Comparison of ENCODE assay signal across 1 cellular context in the genomic region with DNA sequence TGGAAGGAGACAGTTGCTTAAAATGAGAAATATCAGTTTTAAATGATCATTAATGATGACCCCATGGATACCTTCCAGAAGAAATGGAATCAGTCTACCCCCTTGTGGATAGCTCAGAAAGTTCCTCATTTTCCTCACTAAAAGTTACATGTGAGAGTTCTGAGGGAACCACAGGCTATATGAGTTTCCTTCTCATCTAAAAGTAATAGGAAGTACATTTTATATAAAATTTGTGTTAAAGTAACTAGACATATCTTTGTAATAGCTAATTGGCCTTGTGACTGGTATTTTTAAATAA.
TF ChIP-seq lines count a peak whose summit lies in the region.

No MANE protein-coding gene starts in this region.

TF ChIP-seq in GM23338, 12 proteins besides CTCF, POLR2A, EP300 and RAD21 (continued from another document):
- TF ChIP-seq, protein P1, sequence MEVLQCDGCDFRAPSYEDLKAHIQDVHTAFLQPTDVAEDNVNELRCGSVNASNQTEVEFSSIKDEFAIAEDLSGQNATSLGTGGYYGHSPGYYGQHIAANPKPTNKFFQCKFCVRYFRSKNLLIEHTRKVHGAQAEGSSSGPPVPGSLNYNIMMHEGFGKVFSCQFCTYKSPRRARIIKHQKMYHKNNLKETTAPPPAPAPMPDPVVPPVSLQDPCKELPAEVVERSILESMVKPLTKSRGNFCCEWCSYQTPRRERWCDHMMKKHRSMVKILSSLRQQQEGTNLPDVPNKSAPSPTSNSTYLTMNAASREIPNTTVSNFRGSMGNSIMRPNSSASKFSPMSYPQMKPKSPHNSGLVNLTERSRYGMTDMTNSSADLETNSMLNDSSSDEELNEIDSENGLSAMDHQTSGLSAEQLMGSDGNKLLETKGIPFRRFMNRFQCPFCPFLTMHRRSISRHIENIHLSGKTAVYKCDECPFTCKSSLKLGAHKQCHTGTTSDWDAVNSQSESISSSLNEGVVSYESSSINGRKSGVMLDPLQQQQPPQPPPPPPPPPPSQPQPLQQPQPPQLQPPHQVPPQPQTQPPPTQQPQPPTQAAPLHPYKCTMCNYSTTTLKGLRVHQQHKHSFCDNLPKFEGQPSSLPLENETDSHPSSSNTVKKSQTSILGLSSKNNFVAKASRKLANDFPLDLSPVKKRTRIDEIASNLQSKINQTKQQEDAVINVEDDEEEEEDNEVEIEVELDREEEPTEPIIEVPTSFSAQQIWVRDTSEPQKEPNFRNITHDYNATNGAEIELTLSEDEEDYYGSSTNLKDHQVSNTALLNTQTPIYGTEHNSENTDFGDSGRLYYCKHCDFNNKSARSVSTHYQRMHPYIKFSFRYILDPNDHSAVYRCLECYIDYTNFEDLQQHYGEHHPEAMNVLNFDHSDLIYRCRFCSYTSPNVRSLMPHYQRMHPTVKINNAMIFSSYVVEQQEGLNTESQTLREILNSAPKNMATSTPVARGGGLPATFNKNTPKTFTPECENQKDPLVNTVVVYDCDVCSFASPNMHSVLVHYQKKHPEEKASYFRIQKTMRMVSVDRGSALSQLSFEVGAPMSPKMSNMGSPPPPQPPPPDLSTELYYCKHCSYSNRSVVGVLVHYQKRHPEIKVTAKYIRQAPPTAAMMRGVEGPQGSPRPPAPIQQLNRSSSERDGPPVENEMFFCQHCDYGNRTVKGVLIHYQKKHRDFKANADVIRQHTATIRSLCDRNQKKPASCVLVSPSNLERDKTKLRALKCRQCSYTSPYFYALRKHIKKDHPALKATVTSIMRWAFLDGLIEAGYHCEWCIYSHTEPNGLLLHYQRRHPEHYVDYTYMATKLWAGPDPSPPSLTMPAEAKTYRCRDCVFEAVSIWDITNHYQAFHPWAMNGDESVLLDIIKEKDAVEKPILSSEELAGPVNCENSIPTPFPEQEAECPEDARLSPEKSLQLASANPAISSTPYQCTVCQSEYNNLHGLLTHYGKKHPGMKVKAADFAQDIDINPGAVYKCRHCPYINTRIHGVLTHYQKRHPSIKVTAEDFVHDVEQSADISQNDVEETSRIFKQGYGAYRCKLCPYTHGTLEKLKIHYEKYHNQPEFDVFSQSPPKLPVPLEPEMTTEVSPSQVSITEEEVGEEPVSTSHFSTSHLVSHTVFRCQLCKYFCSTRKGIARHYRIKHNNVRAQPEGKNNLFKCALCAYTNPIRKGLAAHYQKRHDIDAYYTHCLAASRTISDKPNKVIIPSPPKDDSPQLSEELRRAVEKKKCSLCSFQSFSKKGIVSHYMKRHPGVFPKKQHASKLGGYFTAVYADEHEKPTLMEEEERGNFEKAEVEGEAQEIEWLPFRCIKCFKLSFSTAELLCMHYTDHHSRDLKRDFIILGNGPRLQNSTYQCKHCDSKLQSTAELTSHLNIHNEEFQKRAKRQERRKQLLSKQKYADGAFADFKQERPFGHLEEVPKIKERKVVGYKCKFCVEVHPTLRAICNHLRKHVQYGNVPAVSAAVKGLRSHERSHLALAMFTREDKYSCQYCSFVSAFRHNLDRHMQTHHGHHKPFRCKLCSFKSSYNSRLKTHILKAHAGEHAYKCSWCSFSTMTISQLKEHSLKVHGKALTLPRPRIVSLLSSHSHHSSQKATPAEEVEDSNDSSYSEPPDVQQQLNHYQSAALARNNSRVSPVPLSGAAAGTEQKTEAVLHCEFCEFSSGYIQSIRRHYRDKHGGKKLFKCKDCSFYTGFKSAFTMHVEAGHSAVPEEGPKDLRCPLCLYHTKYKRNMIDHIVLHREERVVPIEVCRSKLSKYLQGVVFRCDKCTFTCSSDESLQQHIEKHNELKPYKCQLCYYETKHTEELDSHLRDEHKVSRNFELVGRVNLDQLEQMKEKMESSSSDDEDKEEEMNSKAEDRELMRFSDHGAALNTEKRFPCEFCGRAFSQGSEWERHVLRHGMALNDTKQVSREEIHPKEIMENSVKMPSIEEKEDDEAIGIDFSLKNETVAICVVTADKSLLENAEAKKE (CRISPR knock-in tag; IDR thresholded peaks at IDR 0.05), result no peak
- TF ChIP-seq NANOG (IDR thresholded peaks at IDR 0.05; ENCODE audit: borderline replicate concordance) (no peak), POLR2AphosphoS5 (IDR thresholded peaks at IDR 0.05; ENCODE audit: low read depth) (no peak)
- TF ChIP-seq, protein P2, sequence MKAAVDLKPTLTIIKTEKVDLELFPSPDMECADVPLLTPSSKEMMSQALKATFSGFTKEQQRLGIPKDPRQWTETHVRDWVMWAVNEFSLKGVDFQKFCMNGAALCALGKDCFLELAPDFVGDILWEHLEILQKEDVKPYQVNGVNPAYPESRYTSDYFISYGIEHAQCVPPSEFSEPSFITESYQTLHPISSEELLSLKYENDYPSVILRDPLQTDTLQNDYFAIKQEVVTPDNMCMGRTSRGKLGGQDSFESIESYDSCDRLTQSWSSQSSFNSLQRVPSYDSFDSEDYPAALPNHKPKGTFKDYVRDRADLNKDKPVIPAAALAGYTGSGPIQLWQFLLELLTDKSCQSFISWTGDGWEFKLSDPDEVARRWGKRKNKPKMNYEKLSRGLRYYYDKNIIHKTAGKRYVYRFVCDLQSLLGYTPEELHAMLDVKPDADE (IDR thresholded peaks at IDR 0.05), result no peak
